22 cellular contexts compared by ENCODE assay signal in genomic region chrX:10979956-10980355, GRCh38.
DNase-seq lines count a peak whose midpoint lies in the region; ATAC-seq, FAIRE-seq and TF ChIP-seq lines count a peak whose summit lies in the region.
"Had no signal": no experiment of that assay in that cellular context is flagged by ENCODE, and none has a peak within 500 bp of the region (broad histone marks: within the 10 kb centered on the region; RNA-seq: fewer than 3 reads in every experiment).

No MANE protein-coding gene starts in this region.

- H3K9me3 ChIP-seq in RWPE2 (ENCODE audit: severe bottlenecking) (no peaks in the 10 kb centered on the region), tibial artery (no peaks in the 10 kb centered on the region)
- H3K9me3 ChIP-seq: HAP-1, SK-N-SH had no signal

- peak; percentile 7 for DNase-seq in HPDE6-E6E7 (ENCODE audit: extremely low spot score)
- DNase-seq in RWPE2 (ENCODE audit: low spot score), result no peak
- peak; percentile 16 for DNase-seq in iris pigment epithelial cell (ENCODE audit: low read depth)
- peak; percentile 4 for DNase-seq in urothelium cell line (ENCODE audit: low spot score)
- no peak for DNase-seq in tibial artery
- no peak for DNase-seq in DMS 273 treated with DMSO at 0.1 percent for 48 hours (lab: John Stamatoyannopoulos, UW)
- DNase-seq: CD4-positive, CD25-positive, alpha-beta regulatory T cell; DMS79 treated with DMSO at 0.1 percent for 48 hours; GM23248; MV-4-11; NCI-H1105 treated with DMSO at 0.1 percent for 48 hours; NCI-H2029 treated with DMSO at 0.1 percent for 48 hours; NCI-H345; NCI-H524 treated with DMSO at 0.1 percent for 48 hours; NCI-H82; OCI-M1; RPMI8226; SIG-M5; SK-N-SH had no signal

- H3K36me3 ChIP-seq in RWPE2 (ENCODE audit: low read depth) (no peaks in the 10 kb centered on the region), tibial artery (no peaks in the 10 kb centered on the region)
- H3K36me3 ChIP-seq: HAP-1 had no signal

- intact Hi-C loops in tibial artery (cut with DNase I; ENCODE audit: low total_unique reads), result no loop called here

- no peaks in the 10 kb centered on the region for H3K4me1 ChIP-seq in RWPE2 (ENCODE audit: insufficient read depth, poor library complexity, severe bottlenecking)
- H3K4me1 ChIP-seq in tibial artery, result no peaks in the 10 kb centered on the region
- H3K4me1 ChIP-seq: HAP-1 had no signal

- no peak for FAIRE-seq in urothelium cell line (lab: Jason Lieb, UNC)
- FAIRE-seq: GM12878 had no signal

- H3K27ac ChIP-seq in RWPE2 (ENCODE audit: poor library complexity, severe bottlenecking), result no peak overlapping the region
- no peak overlapping the region for H3K27ac ChIP-seq in tibial artery
- H3K27ac ChIP-seq: GM23248 had no signal

- no peak for TF ChIP-seq CTCF in RWPE2 (IDR thresholded peaks at IDR 0.05; ENCODE audit: poor library complexity, severe bottlenecking)
- TF ChIP-seq CTCF in tibial artery (IDR thresholded peaks at IDR 0.05), result no peak

- no peak overlapping the region for H3K4me3 ChIP-seq in RWPE2 (ENCODE audit: severe bottlenecking)
- H3K4me3 ChIP-seq in tibial artery, result no peak overlapping the region
- H3K4me3 ChIP-seq: GM12878, GM23248, HAP-1 had no signal

- H3K27me3 ChIP-seq in RWPE2 (ENCODE audit: insufficient read depth, poor library complexity, severe bottlenecking), result no peaks in the 10 kb centered on the region
- no peaks in the 10 kb centered on the region for H3K27me3 ChIP-seq in tibial artery

- peak; percentile 48; the same call in 1 of the 3 replicates for ATAC-seq in RWPE2 (ENCODE audit: low read depth)
- no peak for ATAC-seq in GM19452 (IDR thresholded peaks at IDR 0.05; ENCODE audit: unreplicated experiment)
- ATAC-seq: GM12878 had no signal

Comparison
In these comparisons a context has a peak if more than half of its experiments do, and no peak if none do; other contexts are left out.
1. DNase-seq: peak in HPDE6-E6E7 (single experiment), iris pigment epithelial cell (single experiment) and urothelium cell line (single experiment); none in RWPE2 (single experiment), tibial artery (0 of 2) and DMS 273 treated with DMSO at 0.1 percent for 48 hours (single experiment).